Comparison of ENCODE assay signal across 20 cellular contexts in genomic region chr9:88270398-88270797, GRCh38.
A peak's percentile ranks its signal among the peaks of the same experiment; 100 is the strongest.
DNase-seq lines count a peak whose midpoint lies in the region; TF ChIP-seq lines count a peak whose summit lies in the region.
"Had no signal": no experiment of that assay in that cellular context is flagged by ENCODE, and none has a peak within 500 bp of the region (broad histone marks: within the 10 kb centered on the region; RNA-seq: fewer than 3 reads in every experiment).

No MANE protein-coding gene starts in this region.

- DNase-seq in EL = peak; percentile 52
- DNase-seq in astrocyte of the hippocampus (ENCODE audit: low read depth, low spot score) = peak; percentile 8
- DNase-seq in osteoblast (ENCODE audit: insufficient read length, low spot score, missing footprints) = no peak
- no peak for DNase-seq in NCI-H1105 treated with DMSO at 0.1 percent for 48 hours (lab: John Stamatoyannopoulos, UW)
- no peak for DNase-seq in DMS53 treated with DMSO at 0.1 percent for 48 hours (lab: John Stamatoyannopoulos, UW; ENCODE audit: unreplicated experiment)
- DNase-seq in NK-92 treated with Interleukin-12 subunit alpha and Interleukin-12 subunit beta, amount 100 ng/mL, for 24 hours (lab: John Stamatoyannopoulos, UW) = no peak
- no peak for DNase-seq in posterior vena cava (ENCODE audit: low spot score)
- DNase-seq: aorta; CD4-positive, alpha-beta T cell; hippocampal formation; NCI-H1436 treated with DMSO at 0.1 percent for 48 hours; NCI-H524 treated with DMSO at 0.1 percent for 48 hours; posterior cingulate gyrus; Right ventricle myocardium superior; stimulated activated CD4-positive, alpha-beta T cell treated with anti-CD3 and anti-CD28 coated beads, Interleukin-1b, Interleukin-23, amount 100 ng/mL, for 48 hours; T-helper 1 cell had no signal

- H3K36me3 ChIP-seq in osteoblast (ENCODE audit: insufficient read depth, low read length) = no peaks in the 10 kb centered on the region
- H3K36me3 ChIP-seq: suprapubic skin had no signal

- H3K27ac ChIP-seq in osteoblast (ENCODE audit: low read depth, low read length) = no peak overlapping the region
- H3K27ac ChIP-seq: HL-60, suprapubic skin had no signal

- no peak for TF ChIP-seq EP300 in Ishikawa (IDR thresholded peaks at IDR 0.05; ENCODE audit: borderline replicate concordance)

- intact Hi-C loops in posterior vena cava (cut with DNase I) = no loop called here

- TF ChIP-seq CTCF in osteoblast (IDR thresholded peaks at IDR 0.05; ENCODE audit: extremely low read depth, low read depth, low read length) = no peak

- no peaks in the 10 kb centered on the region for H3K27me3 ChIP-seq in osteoblast (ENCODE audit: insufficient read depth, low read length)
- H3K27me3 ChIP-seq: suprapubic skin had no signal

- H3K4me1 ChIP-seq in osteoblast (ENCODE audit: insufficient read depth, low read length) = peaks cover 5% of the 10 kb centered on the region
- H3K4me1 ChIP-seq: suprapubic skin had no signal

- H3K4me3 ChIP-seq in osteoblast (ENCODE audit: insufficient read depth, low read length) = no peak overlapping the region
- H3K4me3 ChIP-seq: GM12878, suprapubic skin had no signal

- no peaks in the 10 kb centered on the region for H3K79me2 ChIP-seq in osteoblast (ENCODE audit: insufficient read depth, low read length)

- no peak overlapping the region for H2AFZ ChIP-seq in osteoblast (ENCODE audit: low read length)

- peak overlapping the region; percentile 28 for H3K4me2 ChIP-seq in osteoblast (ENCODE audit: insufficient read depth, low read length)

- TF ChIP-seq RAD21 in Ishikawa (IDR thresholded peaks at IDR 0.05; ENCODE audit: low read depth) = no peak

- H3K9me3 ChIP-seq in osteoblast (ENCODE audit: low read depth, low read length) = no peaks in the 10 kb centered on the region
- H3K9me3 ChIP-seq: suprapubic skin had no signal

- no peaks in the 10 kb centered on the region for H4K20me1 ChIP-seq in osteoblast (ENCODE audit: insufficient read depth, low read length)

TF ChIP-seq in Ishikawa, 13 proteins besides CTCF, POLR2A, EP300 and RAD21:
- TF ChIP-seq USF1 (IDR thresholded peaks at IDR 0.05) (peak; percentile 89), YY1 (IDR thresholded peaks at IDR 0.05; ENCODE audit: low read depth) (no peak), FOXM1 (IDR thresholded peaks at IDR 0.05; ENCODE audit: borderline replicate concordance, low read depth) (no peak), MAX (IDR thresholded peaks at IDR 0.05) (no peak), ZBTB7A (IDR thresholded peaks at IDR 0.05; ENCODE audit: low read depth) (no peak), CEBPB (IDR thresholded peaks at IDR 0.05) (no peak), TCF12 (IDR thresholded peaks at IDR 0.05; ENCODE audit: low read depth) (no peak), REST (IDR thresholded peaks at IDR 0.05; ENCODE audit: low read depth) (no peak), TEAD4 (IDR thresholded peaks at IDR 0.05) (no peak), CREB1 (IDR thresholded peaks at IDR 0.05; ENCODE audit: low read depth) (no peak), EGR1 (IDR thresholded peaks at IDR 0.05) (no peak), NFIC (IDR thresholded peaks at IDR 0.05) (0 out of 2 replicates have a peak, but pooled peaks have one; percentile 10), TAF1 (IDR thresholded peaks at IDR 0.05; ENCODE audit: low read depth) (no peak)

Comparison
In these comparisons a context has a peak if more than half of its experiments do, and no peak if none do; other contexts are left out.
1. DNase-seq: peak in EL (single experiment) and astrocyte of the hippocampus (single experiment); none in osteoblast (single experiment), NCI-H1105 treated with DMSO at 0.1 percent for 48 hours (single experiment), DMS53 treated with DMSO at 0.1 percent for 48 hours (single experiment), NK-92 treated with Interleukin-12 subunit alpha and Interleukin-12 subunit beta, amount 100 ng/mL, for 24 hours (single experiment) and posterior vena cava (single experiment).